27 cellular contexts compared by ENCODE assay signal in genomic region chr17:13281626-13282025, GRCh38.
"Had no signal": no experiment of that assay in that cellular context is flagged by ENCODE, and none has a peak within 500 bp of the region (broad histone marks: within the 10 kb centered on the region; RNA-seq: fewer than 3 reads in every experiment).

No MANE protein-coding gene starts in this region.

- H3K4me3 Mint-ChIP-seq: dendritic cell treated with granulocyte-macrophage colony-stimulating factor and Interleukin-4, amounts not matched to agents 40 ng/mL and 50 ng/mL, for 4 days; effector memory CD8-positive, alpha-beta T cell had no signal

- H3K9me3 ChIP-seq: colonic mucosa, esophagus muscularis mucosa, esophagus squamous epithelium, gastrocnemius medialis, gastroesophageal sphincter, heart left ventricle had no signal

- DNase-seq: colonic mucosa; cortex of kidney; dermis blood vessel endothelial cell; dorsolateral prefrontal cortex; effector CD4-positive, alpha-beta T cell; effector CD8-positive, alpha-beta T cell; effector memory CD4-positive, alpha-beta T cell; effector memory CD8-positive, alpha-beta T cell; erythroblast; esophagus squamous epithelium; foreskin fibroblast; foreskin keratinocyte; foreskin melanocyte; gastrocnemius medialis; glutamatergic neuron; head of caudate nucleus; heart left ventricle; heart right ventricle had no signal

- H3K27ac ChIP-seq: colonic mucosa, coronary artery, dorsolateral prefrontal cortex, epithelial cell of prostate, esophagus muscularis mucosa, esophagus squamous epithelium, foreskin keratinocyte, gastrocnemius medialis, gastroesophageal sphincter, heart left ventricle, heart right ventricle, hepatocyte had no signal

- H3K27me3 ChIP-seq: colonic mucosa, esophagus muscularis mucosa, esophagus squamous epithelium, foreskin keratinocyte, gastrocnemius medialis, gastroesophageal sphincter, heart left ventricle, heart right ventricle, hepatocyte had no signal

- H3K4me1 ChIP-seq: colonic mucosa, esophagus muscularis mucosa, esophagus squamous epithelium, foreskin keratinocyte, gastrocnemius medialis, gastroesophageal sphincter, heart left ventricle, heart right ventricle had no signal

- FAIRE-seq: colon, endometrium, endothelial cell of umbilical vein had no signal

- H3K27me3 Mint-ChIP-seq: dendritic cell treated with granulocyte-macrophage colony-stimulating factor and Interleukin-4, amounts not matched to agents 40 ng/mL and 50 ng/mL, for 4 days had no signal

- H3K27ac Mint-ChIP-seq: dendritic cell treated with granulocyte-macrophage colony-stimulating factor and Interleukin-4, amounts not matched to agents 40 ng/mL and 50 ng/mL, for 4 days; effector memory CD8-positive, alpha-beta T cell had no signal

- H3K4me3 ChIP-seq: colonic mucosa, coronary artery, dorsolateral prefrontal cortex, esophagus muscularis mucosa, esophagus squamous epithelium, gastrocnemius medialis, gastroesophageal sphincter, heart left ventricle, heart right ventricle, hepatocyte had no signal

- H3K9me3 Mint-ChIP-seq: dendritic cell treated with granulocyte-macrophage colony-stimulating factor and Interleukin-4, amounts not matched to agents 40 ng/mL and 50 ng/mL, for 4 days; effector memory CD8-positive, alpha-beta T cell had no signal

- H3K36me3 ChIP-seq: colonic mucosa, esophagus muscularis mucosa, esophagus squamous epithelium, gastrocnemius medialis, gastroesophageal sphincter, heart left ventricle, heart right ventricle had no signal
